8 cellular contexts compared by ENCODE assay signal in genomic region chr4:169485791-169486742, GRCh38.
DNase-seq lines count a peak whose midpoint lies in the region; ATAC-seq lines count a peak whose summit lies in the region.

No MANE protein-coding gene starts in this region.

- peak; percentile 61 for ATAC-seq in activated CD8-positive, alpha-beta memory T cell treated with anti-CD3 and anti-CD28 coated beads, Interleukin-2, amount 10 ng/mL, durations not matched to agents 7 days and 5 days
- peak; percentile 77 for ATAC-seq in GM21528 (IDR thresholded peaks at IDR 0.05; ENCODE audit: low FRiP score, unreplicated experiment)

- no peaks in the 10 kb centered on the region for H3K9me3 Mint-ChIP-seq in activated CD8-positive, alpha-beta memory T cell treated with anti-CD3 and anti-CD28 coated beads, Interleukin-2, amount 10 ng/mL, durations not matched to agents 7 days and 5 days (ENCODE audit: low read depth)

- H3K4me3 ChIP-seq in ectodermal cell (ENCODE audit: insufficient read depth, low read depth, low read length) (no peak overlapping the region), mesodermal cell (ENCODE audit: extremely low read depth, insufficient read depth, low read length, poor library complexity, severe bottlenecking) (no peak overlapping the region)

- in situ Hi-C loops in KBM-7 (cut with MboI; ENCODE audit: low pct_unique_long_range_greater_than_20kb, low sequenced_read_pairs): loop anchor here (25.0 kb wide), 1 partner anchor 474 kb away; the partner anchor contains the start of gene CBR4

- H3K27ac Mint-ChIP-seq in activated CD8-positive, alpha-beta memory T cell treated with anti-CD3 and anti-CD28 coated beads, Interleukin-2, amount 10 ng/mL, durations not matched to agents 7 days and 5 days: no peak overlapping the region

- CTCF ChIA-PET in activated CD8-positive, alpha-beta memory T cell treated with anti-CD3 and anti-CD28 coated beads, Interleukin-2, amount 10 ng/mL, durations not matched to agents 7 days and 5 days (lab: Charles Lee): interaction anchor here (1.2 to 1.8 kb wide), 6 partner anchors 8 to 564 kb away, joined by 3 to 6 read pairs (median 4); no protein-coding TSS in a partner anchor

- WGBS in ectodermal cell, 2 experiments: 38 to 40% methylated on average over 7 of the region's 7 CpGs
- 33 to 38% methylated on average over 3 to 4 of the region's 7 CpGs for WGBS in mesodermal cell (ENCODE audit: insufficient coverage in 2 of 2), 2 experiments

- DNase-seq in activated CD8-positive, alpha-beta memory T cell treated with anti-CD3 and anti-CD28 coated beads, Interleukin-2, amount 10 ng/mL, durations not matched to agents 7 days and 5 days: peak; percentile 51
- DNase-seq in activated CD8-positive, alpha-beta memory T cell treated with anti-CD3 and anti-CD28 coated beads for 24 hours: no peak
- DNase-seq in KBM-7 (peak; percentile 71), SK-N-DZ (ENCODE audit: low spot score) (peak; percentile 37), cortex of kidney (lab: John Stamatoyannopoulos, UW) (no peak)

- H3K36me3 ChIP-seq in ectodermal cell (ENCODE audit: control insufficient read depth, insufficient read depth, low read length) (no peaks in the 10 kb centered on the region), mesodermal cell (ENCODE audit: control insufficient read depth, insufficient read depth, low read length) (peaks cover under 1% of the 10 kb centered on the region)

- H3K4me1 ChIP-seq in ectodermal cell (ENCODE audit: control insufficient read depth, insufficient read depth, low read length) (no peaks in the 10 kb centered on the region), mesodermal cell (ENCODE audit: control insufficient read depth, insufficient read depth, low read length, poor library complexity, severe bottlenecking) (no peaks in the 10 kb centered on the region)

- H3K36me3 Mint-ChIP-seq in activated CD8-positive, alpha-beta memory T cell treated with anti-CD3 and anti-CD28 coated beads, Interleukin-2, amount 10 ng/mL, durations not matched to agents 7 days and 5 days: peaks cover under 1% of the 10 kb centered on the region

- peaks cover 1% of the 10 kb centered on the region for H3K4me1 Mint-ChIP-seq in activated CD8-positive, alpha-beta memory T cell treated with anti-CD3 and anti-CD28 coated beads, Interleukin-2, amount 10 ng/mL, durations not matched to agents 7 days and 5 days

- H3K4me3 Mint-ChIP-seq in activated CD8-positive, alpha-beta memory T cell treated with anti-CD3 and anti-CD28 coated beads, Interleukin-2, amount 10 ng/mL, durations not matched to agents 7 days and 5 days: no peak overlapping the region

- H3K9me3 ChIP-seq in ectodermal cell (ENCODE audit: control insufficient read depth, low read length) (no peaks in the 10 kb centered on the region), mesodermal cell (ENCODE audit: control insufficient read depth, low read length) (no peaks in the 10 kb centered on the region)

- no peaks in the 10 kb centered on the region for H3K27me3 ChIP-seq in ectodermal cell (ENCODE audit: control insufficient read depth, insufficient read depth, low read length, poor library complexity, severe bottlenecking)

- no peaks in the 10 kb centered on the region for H3K27me3 Mint-ChIP-seq in activated CD8-positive, alpha-beta memory T cell treated with anti-CD3 and anti-CD28 coated beads, Interleukin-2, amount 10 ng/mL, durations not matched to agents 7 days and 5 days

- peak overlapping the region; percentile 48 for H3K27ac ChIP-seq in ectodermal cell (ENCODE audit: insufficient read depth, low read depth, low read length, poor library complexity, severe bottlenecking)
- peak overlapping the region; percentile 23 for H3K27ac ChIP-seq in mesodermal cell (ENCODE audit: low read depth, low read length, severe bottlenecking)

Comparison
In these comparisons a context has a peak if more than half of its experiments do, and no peak if none do; other contexts are left out.
1. DNase-seq: peak in activated CD8-positive, alpha-beta memory T cell treated with anti-CD3 and anti-CD28 coated beads, Interleukin-2, amount 10 ng/mL, durations not matched to agents 7 days and 5 days (single experiment), KBM-7 (single experiment) and SK-N-DZ (single experiment); none in activated CD8-positive, alpha-beta memory T cell treated with anti-CD3 and anti-CD28 coated beads for 24 hours (single experiment) and cortex of kidney (single experiment).